ENCODE assay signal across 8 cellular contexts in the genomic region with DNA sequence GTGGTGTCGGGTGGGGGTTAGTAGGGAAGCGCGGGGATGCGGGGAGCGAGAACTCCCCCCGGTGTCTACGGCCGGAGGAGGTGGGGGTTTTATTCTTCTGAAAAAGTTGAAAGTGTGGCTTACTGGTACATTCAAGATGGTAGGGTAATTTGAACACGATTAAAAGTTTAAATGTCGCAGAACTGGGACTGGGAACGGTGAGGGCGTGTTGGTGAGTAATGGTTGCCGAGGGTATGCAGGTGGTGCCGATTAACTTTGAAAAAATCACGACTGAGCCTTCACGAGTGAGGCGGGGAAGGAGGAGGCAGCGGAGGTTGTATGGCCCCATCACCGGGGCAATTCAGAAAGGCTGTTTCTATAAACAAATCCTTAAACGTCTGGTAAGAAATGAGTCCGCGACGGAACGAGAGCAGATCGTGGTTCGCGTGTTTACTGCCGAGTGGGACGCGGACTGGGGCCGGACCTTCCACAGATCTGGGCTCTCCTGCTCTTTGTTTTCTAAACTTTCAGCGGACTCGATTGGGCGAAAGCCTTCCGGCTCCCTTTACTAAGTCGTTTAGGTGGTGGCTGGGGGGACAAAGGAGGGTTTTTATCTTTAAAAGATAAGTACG. TPM values are rescaled to one million over a fixed set of nuclear protein-coding genes. Genes with fewer than 3 reads are reported as not detected.
DNase-seq lines count a peak whose midpoint lies in the region; ATAC-seq, FAIRE-seq and TF ChIP-seq lines count a peak whose summit lies in the region.

No MANE protein-coding gene starts in this region.

- peak; percentile 34 for DNase-seq in EL
- DNase-seq in activated B cell treated with CpG ODN at 0.5 μM for 24 hours = peak; percentile 20
- DNase-seq in H1 (ENCODE audit: low read depth in 1 of 2, low spot score in 2 of 2) = no peak
- peak in 9 of 10 donors; percentile 17 to 79 (median 46) for DNase-seq in naive thymus-derived CD8-positive, alpha-beta T cell
- no peak for DNase-seq in aorta
- DNase-seq in DMS114 treated with DMSO at 0.1 percent for 48 hours (lab: John Stamatoyannopoulos, UW; ENCODE audit: unreplicated experiment) = no peak

- H3K18ac ChIP-seq in H1 (ENCODE audit: extremely low read depth, low read length) = no peak overlapping the region; the same call in 1 of the 2 replicates

- no peak overlapping the region for H3K27ac ChIP-seq in H1 (ENCODE audit: low read depth, low read length)
- peak overlapping the region; percentile 38 to 89 for H3K27ac ChIP-seq in aorta (ENCODE audit: low read depth in 1 of 2, low read length in 2 of 2)

- H2BK120ac ChIP-seq in H1 (replicated peaks; ENCODE audit: low read depth, low read length) = no peak overlapping the region

- H3K9me3 ChIP-seq in H1 (ENCODE audit: insufficient read depth in 2 of 2, low read depth in 1 of 2, low read length in 1 of 2) = no peaks in the 10 kb centered on the region
- H3K9me3 ChIP-seq in aorta (ENCODE audit: control insufficient read depth, low read length) = no peaks in the 10 kb centered on the region

- no peak overlapping the region for H3K23ac ChIP-seq in H1 (ENCODE audit: insufficient read length)

- no peak overlapping the region for H4K91ac ChIP-seq in H1 (replicated peaks; ENCODE audit: insufficient read length, low read length)

- H3K27me3 Mint-ChIP-seq in activated B cell treated with CpG ODN at 0.5 μM for 24 hours = peaks cover 33% of the 10 kb centered on the region
- peaks cover 0 to 22% (median 0%) of the 10 kb centered on the region in 5 donors for H3K27me3 Mint-ChIP-seq in naive thymus-derived CD8-positive, alpha-beta T cell

- CTCF ChIA-PET in activated B cell treated with CpG ODN at 0.5 μM for 24 hours (lab: Charles Lee) = no interaction called here
- CTCF ChIA-PET in H1 (lab: Charles Lee; ENCODE audit: partially characterized antibody) = interaction anchor here (1.0 to 2.9 kb wide), 6 partner anchors 11 to 232 kb away, joined by 3 to 21 read pairs (median 5); no protein-coding TSS in a partner anchor

- no peak overlapping the region; the same call in 1 of the 2 replicates for H2AK5ac ChIP-seq in H1 (ENCODE audit: low read depth, low read length)

- H3K4me1 Mint-ChIP-seq in activated B cell treated with CpG ODN at 0.5 μM for 24 hours = peaks cover 25% of the 10 kb centered on the region
- peaks cover 26 to 57% (median 46%) of the 10 kb centered on the region in 4 donors for H3K4me1 Mint-ChIP-seq in naive thymus-derived CD8-positive, alpha-beta T cell

- no peak overlapping the region for H2BK20ac ChIP-seq in H1 (ENCODE audit: low read length)

- peak overlapping the region; percentile 83 for H3K27ac Mint-ChIP-seq in activated B cell treated with CpG ODN at 0.5 μM for 24 hours
- peak overlapping the region; percentile 97 to 100 (median 98) for H3K27ac Mint-ChIP-seq in naive thymus-derived CD8-positive, alpha-beta T cell

- peaks cover 5% of the 10 kb centered on the region for H3K79me1 ChIP-seq in H1 (ENCODE audit: low read depth, low read length)

- no peak for TF ChIP-seq RAD21 in H1 (IDR thresholded peaks at IDR 0.05 in 1 of 2, conservative IDR thresholded peaks at IDR 0.05 in 1 of 2; ENCODE audit: low read depth in 2 of 2, low read length in 2 of 2)

- H3K4me1 ChIP-seq in H1 (replicated peaks in 1 of 4; ENCODE audit: control insufficient read depth in 3 of 4, insufficient read depth in 4 of 4, low read length in 3 of 4) = peaks cover 1 to 11% (median 6%) of the 10 kb centered on the region in 4 experiments; a peak in 5 of 7 replicates
- no peaks in the 10 kb centered on the region for H3K4me1 ChIP-seq in aorta (ENCODE audit: control insufficient read depth in 1 of 2, insufficient read depth in 2 of 2, low read length in 2 of 2)

- H2BK15ac ChIP-seq in H1 (ENCODE audit: low read length) = no peak overlapping the region

- no peak for TF ChIP-seq EP300 in H1 (IDR thresholded peaks at IDR 0.05; ENCODE audit: borderline replicate concordance in 1 of 2, low read depth in 2 of 2, low read length in 2 of 2)

- no peak overlapping the region for H4K5ac ChIP-seq in H1 (ENCODE audit: insufficient read length, low read depth, low read length)

- no peaks in the 10 kb centered on the region for H3K9me3 Mint-ChIP-seq in activated B cell treated with CpG ODN at 0.5 μM for 24 hours
- H3K9me3 Mint-ChIP-seq in naive thymus-derived CD8-positive, alpha-beta T cell = peaks cover 0 to 6% (median 0%) of the 10 kb centered on the region in 9 donors

- no peak overlapping the region for H3K56ac ChIP-seq in H1 (replicated peaks; ENCODE audit: insufficient read length, low read depth, low read length)

- intact Hi-C loops in activated B cell treated with CpG ODN at 0.5 μM for 24 hours (cut with micrococcal nuclease) (loop anchor here (1.0 to 5.0 kb wide), 2 partner anchors 8 to 126 kb away; no protein-coding TSS in a partner anchor), aorta (cut with DNase I) (loop anchor here (5.0 kb wide), 2 partner anchors 76 to 126 kb away; no protein-coding TSS in a partner anchor)

- H2BK12ac ChIP-seq in H1 (ENCODE audit: low read depth, low read length) = peak overlapping the region; percentile 87; the same call in 1 of the 2 replicates

- H3K4me2 ChIP-seq in H1 (ENCODE audit: insufficient read depth in 1 of 2, low read depth in 2 of 2, low read length in 2 of 2) = peak overlapping the region; percentile 85 to 94

- H3K4me3 ChIP-seq in H1 (ENCODE audit: extremely low read depth in 1 of 4, insufficient read depth in 2 of 4, low read depth in 3 of 4, low read length in 4 of 4) = peak overlapping the region; percentile 64 to 89 (median 80)
- peak overlapping the region; percentile 56 to 99 for H3K4me3 ChIP-seq in aorta (ENCODE audit: low read length in 2 of 2)

- H2BK5ac ChIP-seq in H1 (ENCODE audit: low read depth, low read length) = no peak overlapping the region

- 1% methylated on average over 35 of the region's 37 CpGs; no CpG with 5 or more reads in 1 of the 2 experiments for WGBS in H1 (ENCODE audit: extremely low coverage in 1 of 2, insufficient coverage in 1 of 2, insufficient read length in 1 of 2, insufficient replicate concordance in 2 of 2, low coverage in 1 of 2, low lambda C conversion rate in 2 of 2, missing lambda C conversion rate in 1 of 2), 2 experiments
- 1% methylated on average over 37 of the region's 37 CpGs for WGBS in aorta, 2 donors

- H3K79me2 ChIP-seq in H1 (ENCODE audit: control insufficient read depth in 1 of 2, insufficient read depth in 2 of 2, low read length in 2 of 2) = peaks cover 45 to 73% of the 10 kb centered on the region in 2 experiments

- H3K4me3 Mint-ChIP-seq in activated B cell treated with CpG ODN at 0.5 μM for 24 hours = peak overlapping the region; percentile 85
- peak overlapping the region; percentile 90 to 100 (median 96) for H3K4me3 Mint-ChIP-seq in naive thymus-derived CD8-positive, alpha-beta T cell

- H3K9ac ChIP-seq in H1 (replicated peaks in 1 of 4; ENCODE audit: extremely low read depth in 1 of 4, low read depth in 3 of 4, low read length in 3 of 4) = peak overlapping the region in 3 of 4 experiments; percentile 53 to 87 (median 81); a peak in 6 of 7 replicates

- 0 out of 3 replicates have a peak, but pooled peaks of 1 of the 2 experiments have one; percentile 36 for TF ChIP-seq POLR2A in H1 (IDR thresholded peaks at IDR 0.05; ENCODE audit: control extremely low read depth in 1 of 2, low read depth in 2 of 2, low read length in 2 of 2)

- H3K36me3 Mint-ChIP-seq in activated B cell treated with CpG ODN at 0.5 μM for 24 hours (ENCODE audit: low read depth) = peaks cover 3% of the 10 kb centered on the region
- H3K36me3 Mint-ChIP-seq in naive thymus-derived CD8-positive, alpha-beta T cell = peaks cover 0 to 3% (median 0%) of the 10 kb centered on the region in 3 donors

- peak overlapping the region; percentile 9; the same call in 1 of the 2 replicates for H4K8ac ChIP-seq in H1 (ENCODE audit: extremely low read depth, insufficient read depth, low read length)

- H3K14ac ChIP-seq in H1 (ENCODE audit: insufficient read length) = no peak overlapping the region

- H3K23me2 ChIP-seq in H1 (ENCODE audit: low read depth, low read length) = peaks cover 14% of the 10 kb centered on the region

- H3K27me3 ChIP-seq in H1 (replicated peaks in 1 of 4; ENCODE audit: control insufficient read depth in 3 of 4, extremely low read depth in 1 of 4, insufficient read depth in 3 of 4, low read length in 3 of 4) (no peaks in the 10 kb centered on the region), aorta (ENCODE audit: control insufficient read depth in 1 of 2, insufficient read depth in 2 of 2, low read length in 1 of 2) (no peaks in the 10 kb centered on the region)

- POLR2A ChIA-PET in activated B cell treated with CpG ODN at 0.5 μM for 24 hours (lab: Charles Lee) = interaction anchor here (1.0 kb wide), 1 partner anchor 200 kb away, joined by 3 read pairs; no protein-coding TSS in a partner anchor
- POLR2A ChIA-PET in H1 (lab: Charles Lee; ENCODE audit: partially characterized antibody) = interaction anchor here (0.7 to 2.6 kb wide), 6 partner anchors 10 to 234 kb away, joined by 3 to 16 read pairs (median 4); no protein-coding TSS in a partner anchor
- POLR2A ChIA-PET in naive thymus-derived CD8-positive, alpha-beta T cell (lab: Charles Lee) = interaction anchor here (1.0 to 5.5 kb wide), 4 partner anchors 39 to 200 kb away, joined by 3 to 41 read pairs (median 6); no protein-coding TSS in a partner anchor

- H2AFZ ChIP-seq in H1 (ENCODE audit: low read length) = no peak overlapping the region

- TF ChIP-seq CTCF in activated B cell treated with CpG ODN at 0.5 μM for 24 hours (IDR thresholded peaks at IDR 0.05) (no peak), H1 (IDR thresholded peaks at IDR 0.05; ENCODE audit: control extremely low read depth in 1 of 3, insufficient read depth in 1 of 3, low read depth in 1 of 3, low read length in 3 of 3) (no peak)

- peak overlapping the region; percentile 55 for H3K4ac ChIP-seq in H1 (replicated peaks; ENCODE audit: insufficient read length, low read depth, low read length)

- ATAC-seq in activated B cell treated with CpG ODN at 0.5 μM for 24 hours (ENCODE audit: low read depth) (no peak), aorta (ENCODE audit: low FRiP score) (no peak), HG02759 (IDR thresholded peaks at IDR 0.05; ENCODE audit: unreplicated experiment) (no peak), GM21786 (IDR thresholded peaks at IDR 0.05; ENCODE audit: unreplicated experiment) (no peak)
- ATAC-seq in naive thymus-derived CD8-positive, alpha-beta T cell = peak; percentile 8 to 15

- no peaks in the 10 kb centered on the region for H3K36me3 ChIP-seq in H1 (ENCODE audit: control insufficient read depth in 2 of 4, insufficient read depth in 4 of 4, low read length in 3 of 4)
- no peaks in the 10 kb centered on the region for H3K36me3 ChIP-seq in aorta (ENCODE audit: control insufficient read depth in 1 of 2, insufficient read depth in 2 of 2, low read length in 1 of 2)

- no peak for FAIRE-seq in H1 (lab: Jason Lieb, UNC)

- H4K20me1 ChIP-seq in H1 (replicated peaks in 1 of 2; ENCODE audit: control insufficient read depth in 1 of 2, insufficient read depth in 2 of 2, low read length in 2 of 2) = peaks cover 8 to 27% of the 10 kb centered on the region in 2 experiments

RNA-seq across cellular contexts. Expression of gene IGF1R, which starts 2.6 kb away (rescaled TPM):
- 5.9 and 6.7 TPM in 2 replicates for total RNA-seq in activated B cell treated with CpG ODN at 0.5 μM for 24 hours
- total RNA-seq in H1 (2021; fragmentation: NEBNext Ultra II Directional; extraction: Animal tissue kit (Norgen Biotek cat#: 25700)) = 106 and 109 TPM in 2 replicates
- polyA plus RNA-seq in H1 (2011; rRNA removed) = 32.9 and 59.5 TPM in 2 replicates
- 36.8 TPM for polyA plus RNA-seq in H1 (2011; cell fraction: cytosol; rRNA removed)
- polyA plus RNA-seq in H1 (2011; cell fraction: nucleus; rRNA removed) = 169 TPM
- polyA plus RNA-seq in H1 (2012, experiment 1 of 2) = 28.6 to 37.3 TPM (median 31.8 TPM) in 4 replicates
- polyA plus RNA-seq in H1 (2012, experiment 2 of 2) = 4.8 TPM
- 66.7 TPM for polyA plus RNA-seq in H1 (2013, experiment 1 of 2)
- polyA plus RNA-seq in H1 (2013, experiment 2 of 2) = 60.3 TPM
- 125 and 145 TPM in 2 replicates for polyA minus RNA-seq in H1 (2011; rRNA and poly(A)+ RNA removed)
- polyA minus RNA-seq in H1 (2011; cell fraction: cytosol; rRNA and poly(A)+ RNA removed) = 186 TPM
- 203 TPM for polyA minus RNA-seq in H1 (2011; cell fraction: nucleus; rRNA and poly(A)+ RNA removed)
- 100 to 1,000 TPM; 117 to 122 TPM for total RNA-seq in naive thymus-derived CD8-positive, alpha-beta T cell
- 1 to 10 TPM; 2.5 to 6.3 (median 4.9) TPM for polyA plus RNA-seq in naive thymus-derived CD8-positive, alpha-beta T cell
- 100 to 1,000 TPM in 1 of 2 donors, 10 to 100 TPM in 1; 88.8 to 137 TPM for total RNA-seq in aorta
- 10 to 100 TPM in 1 of 2 donors, 1 to 10 TPM in 1; 7.5 to 12.7 TPM for polyA plus RNA-seq in aorta

Comparison
In these comparisons a context has a peak if more than half of its experiments do, and no peak if none do; other contexts are left out.
1. DNase-seq: peak in EL (single experiment), activated B cell treated with CpG ODN at 0.5 μM for 24 hours (single experiment) and naive thymus-derived CD8-positive, alpha-beta T cell (9 of 10); none in H1 (0 of 2), aorta (0 of 2) and DMS114 treated with DMSO at 0.1 percent for 48 hours (single experiment).
2. ATAC-seq: peak in naive thymus-derived CD8-positive, alpha-beta T cell (2 of 2); none in activated B cell treated with CpG ODN at 0.5 μM for 24 hours (single experiment), aorta (single experiment), HG02759 (single experiment) and GM21786 (single experiment).
3. RNA of gene IGF1R, which starts 2.6 kb away (total RNA-seq): 88.8 to 137 TPM in aorta, 117 to 122 TPM in naive thymus-derived CD8-positive, alpha-beta T cell and 106 to 109 TPM in H1; 5.9 to 6.7 TPM in activated B cell treated with CpG ODN at 0.5 μM for 24 hours; every median in the first group is over 10 times any median in the second.